26 cellular contexts compared by ENCODE assay signal in the genomic region with DNA sequence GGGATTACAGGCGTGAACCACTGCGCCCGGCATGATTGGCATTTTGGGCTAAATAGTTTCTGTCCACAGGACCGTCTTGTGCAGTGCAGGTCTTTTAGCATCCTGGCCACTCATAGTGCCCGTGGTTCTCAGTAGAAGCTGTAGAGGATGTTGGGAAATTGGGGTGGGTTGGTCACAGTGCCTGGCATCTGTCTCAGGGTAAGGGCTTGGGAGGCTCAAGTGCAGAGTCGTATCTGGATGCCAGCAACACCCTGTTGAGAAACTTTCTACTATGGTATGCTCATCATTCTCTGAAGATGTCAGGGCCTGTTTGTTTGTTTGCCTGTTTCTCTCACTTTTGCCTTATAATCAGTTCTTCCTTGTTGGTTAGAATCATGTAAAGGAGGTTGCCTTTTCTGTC. TPM values are rescaled to one million over a fixed set of nuclear protein-coding genes. Genes with fewer than 3 reads are reported as not detected.
DNase-seq lines count a peak whose midpoint lies in the region; ATAC-seq, FAIRE-seq and TF ChIP-seq lines count a peak whose summit lies in the region.
"Had no signal": no experiment of that assay in that cellular context is flagged by ENCODE, and none has a peak within 500 bp of the region (broad histone marks: within the 10 kb centered on the region; RNA-seq: fewer than 3 reads in every experiment).

No MANE protein-coding gene starts in this region.

- peaks cover 14% of the 10 kb centered on the region for H3K36me3 Mint-ChIP-seq in WTC11

- DNase-seq in HepG2 (ENCODE audit: low spot score), result no peak
- DNase-seq in right lobe of liver, result no peak
- DNase-seq in WTC11 (ENCODE audit: low spot score), result no peak
- peak; percentile 27 for DNase-seq in fibroblast of gingiva (ENCODE audit: low read depth)
- DNase-seq in NK-92 (lab: John Stamatoyannopoulos, UW; ENCODE audit: unreplicated experiment), result no peak
- DNase-seq in PC-3, result no peak
- DNase-seq: activated CD4-positive, CD25-positive, alpha-beta regulatory T cell treated with anti-CD3 and anti-CD28 coated beads, Interleukin-2, amount 50 U/mL, for 72 hours; esophagus squamous epithelium; mesenchymal stem cell; NCI-H1105; NCI-H2029 treated with DMSO at 0.1 percent for 48 hours; NCI-H446 treated with DMSO at 0.1 percent for 48 hours; RPMI8226; sigmoid colon; T1000 had no signal

- BruUV-seq in HepG2 (replicated peaks; lab: Mats Ljungman, UMichigan) (no TSS peak), PC-3 (replicated peaks; lab: Mats Ljungman, UMichigan) (no TSS peak)

- no peak for ATAC-seq in HepG2
- no peak for ATAC-seq in right lobe of liver
- ATAC-seq in WTC11, result no peak
- ATAC-seq in GM21529 (IDR thresholded peaks at IDR 0.05; ENCODE audit: unreplicated experiment), result no peak
- no peak for ATAC-seq in PC-3
- ATAC-seq in GM19035 (IDR thresholded peaks at IDR 0.05; ENCODE audit: unreplicated experiment), result no peak
- ATAC-seq: HCT116; stimulated activated effector memory CD8-positive, alpha-beta T cell treated with anti-CD3 and anti-CD28 coated beads, Interleukin-12 subunit alpha, Interleukin-12 subunit beta, amount 100 ng/mL, for 72 hours had no signal

- H3K36me3 ChIP-seq in HepG2 (replicated peaks in 1 of 2; ENCODE audit: control insufficient read depth in 1 of 2, insufficient read depth in 2 of 2, low read length in 2 of 2) (peaks cover 20 to 57% of the 10 kb centered on the region in 2 experiments), right lobe of liver (peaks cover 0 to 16% (median 8%) of the 10 kb centered on the region in 4 donors), PC-3 (ENCODE audit: low read depth, low read length) (peaks cover 14% of the 10 kb centered on the region)

- no peak overlapping the region for H2AFZ ChIP-seq in HepG2 (ENCODE audit: low read length)
- no peak overlapping the region for H2AFZ ChIP-seq in PC-3 (ENCODE audit: low read length)

- H3K4me1 Mint-ChIP-seq in WTC11, result peaks cover 18% of the 10 kb centered on the region

- no peaks in the 10 kb centered on the region for H3K4me1 ChIP-seq in HepG2 (ENCODE audit: insufficient read depth, low read length)
- H3K4me1 ChIP-seq in right lobe of liver, result no peaks in the 10 kb centered on the region
- peaks cover 5% of the 10 kb centered on the region; the same call in 1 of the 2 replicates for H3K4me1 ChIP-seq in PC-3 (ENCODE audit: insufficient read depth, low read length)

- H3K4me3 Mint-ChIP-seq in WTC11, result no peak overlapping the region
- H3K4me3 Mint-ChIP-seq: brain; nephron; stimulated activated effector memory CD8-positive, alpha-beta T cell treated with anti-CD3 and anti-CD28 coated beads, Interleukin-12 subunit alpha, Interleukin-12 subunit beta, amount 100 ng/mL, for 72 hours had no signal

- no peak for TF ChIP-seq RAD21 in HepG2 (CRISPR knock-in tag; IDR thresholded peaks at IDR 0.05)

- 96% methylated on average over 6 of the region's 6 CpGs for WGBS in HepG2 (ENCODE audit: low lambda C conversion rate)
- WGBS in right lobe of liver (ENCODE audit: insufficient coverage, low coverage, low lambda C conversion rate, missing lambda C conversion rate), result 80% methylated on average over 1 of the region's 6 CpGs

- H3K79me2 ChIP-seq in HepG2 (ENCODE audit: insufficient read depth, low read length) (peaks cover 90% of the 10 kb centered on the region), PC-3 (ENCODE audit: low read length) (peaks cover 97% of the 10 kb centered on the region)

- no peaks in the 10 kb centered on the region for H3F3A ChIP-seq in PC-3 (ENCODE audit: low read length, unreplicated experiment)

- CTCF ChIA-PET in HepG2 (lab: Yijun Ruan, JAX; ENCODE audit: low intra/inter-chr PET ratio, low total read pairs), result no interaction called here
- CTCF ChIA-PET in WTC11 (lab: Charles Lee), result interaction anchor here (0.6 kb wide), 1 partner anchor 8 kb away, joined by 3 read pairs; no protein-coding TSS in a partner anchor
- CTCF ChIA-PET in PC-3 (lab: Charles Lee), result no interaction called here

- H3K27me3 Mint-ChIP-seq in WTC11 (ENCODE audit: low read depth), result no peaks in the 10 kb centered on the region; the same call in 1 of the 2 replicates
- H3K27me3 Mint-ChIP-seq: brain had no signal

- H3K27ac Mint-ChIP-seq in WTC11, result peak overlapping the region; percentile 61; the same call in 1 of the 2 replicates
- H3K27ac Mint-ChIP-seq: nephron; stimulated activated effector memory CD8-positive, alpha-beta T cell treated with anti-CD3 and anti-CD28 coated beads, Interleukin-12 subunit alpha, Interleukin-12 subunit beta, amount 100 ng/mL, for 72 hours had no signal

- no peak overlapping the region for H3K4me2 ChIP-seq in HepG2 (ENCODE audit: low read depth, low read length)
- no peak overlapping the region for H3K4me2 ChIP-seq in PC-3 (ENCODE audit: low read length)

- POLR2A ChIA-PET in HepG2 (lab: Yijun Ruan, JAX), result no interaction called here
- POLR2A ChIA-PET in WTC11 (lab: Charles Lee), result no interaction called here
- POLR2A ChIA-PET in PC-3 (lab: Charles Lee; ENCODE audit: unreplicated experiment), result no interaction called here

- no peak for TF ChIP-seq CTCF in HepG2 (CRISPR knock-in tag; IDR thresholded peaks at IDR 0.05)
- TF ChIP-seq CTCF in right lobe of liver (IDR thresholded peaks at IDR 0.05), result no peak
- TF ChIP-seq CTCF in WTC11 (IDR thresholded peaks at IDR 0.05), result no peak
- TF ChIP-seq CTCF in PC-3 (conservative IDR thresholded peaks at IDR 0.05; ENCODE audit: low read depth, low read length), result no peak

- in situ Hi-C loops in HepG2 (cut with HindIII; ENCODE audit: extremely low pct_ligation_motif_present, low pct_unique_long_range_greater_than_20kb), result no loop called here

- intact Hi-C loops in HepG2 (cut with micrococcal nuclease; ENCODE audit: unreplicated experiment) (no loop called here), right lobe of liver (cut with DNase I) (no loop called here), PC-3 (cut with micrococcal nuclease) (no loop called here)

- TF ChIP-seq POLR2A in HepG2 (IDR thresholded peaks at IDR 0.05; ENCODE audit: insufficient read depth in 1 of 2, low read depth in 2 of 2, low read length in 2 of 2), result no peak
- no peak for TF ChIP-seq POLR2A in right lobe of liver (IDR thresholded peaks at IDR 0.05)

- H3K9ac ChIP-seq in HepG2 (ENCODE audit: insufficient read depth, low read depth, low read length), result no peak overlapping the region
- no peak overlapping the region for H3K9ac ChIP-seq in PC-3 (ENCODE audit: low read length)

- H3K9me3 Mint-ChIP-seq in WTC11, result no peaks in the 10 kb centered on the region
- H3K9me3 Mint-ChIP-seq: brain; nephron; stimulated activated effector memory CD8-positive, alpha-beta T cell treated with anti-CD3 and anti-CD28 coated beads, Interleukin-12 subunit alpha, Interleukin-12 subunit beta, amount 100 ng/mL, for 72 hours had no signal

- FAIRE-seq in HepG2 (lab: Jason Lieb, UNC), result no peak
- FAIRE-seq: colon had no signal

- H3K9me3 ChIP-seq in HepG2 (ENCODE audit: low read length) (no peaks in the 10 kb centered on the region), right lobe of liver (no peaks in the 10 kb centered on the region), PC-3 (ENCODE audit: low read length) (no peaks in the 10 kb centered on the region)
- H3K9me3 ChIP-seq: esophagus squamous epithelium, sigmoid colon had no signal

- H3K4me3 ChIP-seq in HepG2 (replicated peaks in 1 of 3; ENCODE audit: insufficient read depth in 1 of 3, low read depth in 2 of 3, low read length in 3 of 3), result no peak overlapping the region
- H3K4me3 ChIP-seq in right lobe of liver, result no peak overlapping the region
- H3K4me3 ChIP-seq in PC-3 (ENCODE audit: low read length), result no peak overlapping the region
- H3K4me3 ChIP-seq: esophagus squamous epithelium, sigmoid colon, SK-N-MC had no signal

- H3K27me3 ChIP-seq in HepG2 (ENCODE audit: control insufficient read depth in 1 of 2, insufficient read depth in 2 of 2, low read length in 2 of 2) (no peaks in the 10 kb centered on the region), right lobe of liver (no peaks in the 10 kb centered on the region), PC-3 (ENCODE audit: low read length) (no peaks in the 10 kb centered on the region)
- H3K27me3 ChIP-seq: esophagus squamous epithelium, sigmoid colon had no signal

- H4K20me1 ChIP-seq in HepG2 (ENCODE audit: insufficient read depth, low read length) (peaks cover 73% of the 10 kb centered on the region), PC-3 (ENCODE audit: low read length) (peaks cover 48% of the 10 kb centered on the region)

- H3K27ac ChIP-seq in HepG2 (ENCODE audit: extremely low read length, insufficient read depth, low read length), result no peak overlapping the region
- no peak overlapping the region for H3K27ac ChIP-seq in right lobe of liver
- no peak overlapping the region for H3K27ac ChIP-seq in PC-3 (ENCODE audit: low read length)
- H3K27ac ChIP-seq: esophagus squamous epithelium, sigmoid colon, SK-N-MC had no signal

- no peaks in the 10 kb centered on the region for H3K9me2 ChIP-seq in PC-3 (replicated peaks; ENCODE audit: low read length)

- TF ChIP-seq EP300 in HepG2 (IDR thresholded peaks at IDR 0.05; ENCODE audit: low read depth in 2 of 2, low read length in 2 of 2) (no peak), HepG2 (CRISPR knock-in tag; IDR thresholded peaks at IDR 0.05; ENCODE audit: borderline replicate concordance) (no peak)

RNA-seq across cellular contexts. Expression of gene UBE2L3, which starts 21.9 kb away (rescaled TPM):
- 58.1 and 74.0 TPM in 2 replicates for total RNA-seq in HepG2 (2016; rRNA removed; fragmentation: Illumina TruSeq; extraction: Trizol)
- total RNA-seq in HepG2 (2016; cell fraction: cytosol; rRNA removed; fragmentation: Illumina TruSeq; extraction: Trizol; ENCODE audit: low read depth), result 18.9 and 21.0 TPM in 2 replicates
- 54.7 and 71.2 TPM in 2 replicates for total RNA-seq in HepG2 (2016; cell fraction: insoluble cytoplasmic fraction; rRNA removed; fragmentation: Illumina TruSeq; extraction: Trizol)
- total RNA-seq in HepG2 (2016; cell fraction: membrane; rRNA removed; fragmentation: Illumina TruSeq; extraction: Trizol), result 28.3 and 30.3 TPM in 2 replicates
- 19.5 and 20.6 TPM in 2 replicates for total RNA-seq in HepG2 (2016; cell fraction: nucleus; rRNA removed; fragmentation: Illumina TruSeq; extraction: Trizol)
- polyA plus RNA-seq in HepG2 (2011; rRNA removed), result 28.4 and 30.2 TPM in 2 replicates
- polyA plus RNA-seq in HepG2 (2011; cell fraction: cytosol; rRNA removed), result 23.5 and 29.7 TPM in 2 replicates
- polyA plus RNA-seq in HepG2 (2011; cell fraction: nucleus; rRNA removed), result 6.3 and 8.9 TPM in 2 replicates
- 34.6 and 41.4 TPM in 2 replicates for polyA plus RNA-seq in HepG2 (2012)
- polyA plus RNA-seq in HepG2 (2016; cell fraction: cytosol; fragmentation: Illumina TruSeq; extraction: Trizol; ENCODE audit: low read depth), result 22.0 and 22.8 TPM in 2 replicates
- polyA plus RNA-seq in HepG2 (2016; cell fraction: insoluble cytoplasmic fraction; fragmentation: Illumina TruSeq; extraction: Trizol; ENCODE audit: low read depth), result 108 and 112 TPM in 2 replicates
- polyA plus RNA-seq in HepG2 (2016; cell fraction: membrane; fragmentation: Illumina TruSeq; extraction: Trizol; ENCODE audit: low read depth), result 30.8 and 30.9 TPM in 2 replicates
- 38.8 and 39.3 TPM in 2 replicates for polyA plus RNA-seq in HepG2 (2016; cell fraction: nucleus; fragmentation: Illumina TruSeq; extraction: Trizol; ENCODE audit: insufficient read depth, low read depth)
- polyA minus RNA-seq in HepG2 (2011; rRNA and poly(A)+ RNA removed; ENCODE audit: low replicate concordance), result 22.7 and 33.2 TPM in 2 replicates
- 16.1 and 16.5 TPM in 2 replicates for polyA minus RNA-seq in HepG2 (2011; cell fraction: cytosol; rRNA and poly(A)+ RNA removed)
- polyA minus RNA-seq in HepG2 (2011; cell fraction: nucleus; rRNA and poly(A)+ RNA removed), result 8.5 and 11.7 TPM in 2 replicates
- total RNA-seq in right lobe of liver, result 10 to 100 TPM; 16.8 to 34.4 (median 22.1) TPM
- total RNA-seq in WTC11 (2021), result 75.7 to 79.1 TPM (median 77.4 TPM) in 3 replicates
- total RNA-seq in PC-3 (2014; rRNA removed), result 50.7 and 72.0 TPM in 2 replicates

RNA-seq across cellular contexts. Expression of gene RIMBP3C, which starts 38.2 kb away (rescaled TPM):
- total RNA-seq in HepG2 (2016; rRNA removed; fragmentation: Illumina TruSeq; extraction: Trizol), result 0.11 and 0.15 TPM in 2 replicates
- total RNA-seq in HepG2 (2016; cell fraction: cytosol; rRNA removed; fragmentation: Illumina TruSeq; extraction: Trizol; ENCODE audit: low read depth), result not detected in 2 replicates
- total RNA-seq in HepG2 (2016; cell fraction: insoluble cytoplasmic fraction; rRNA removed; fragmentation: Illumina TruSeq; extraction: Trizol), result 0.13 and 0.16 TPM in 2 replicates
- total RNA-seq in HepG2 (2016; cell fraction: membrane; rRNA removed; fragmentation: Illumina TruSeq; extraction: Trizol), result 0.03 TPM in 1 of 2 replicates, not detected in the other
- total RNA-seq in HepG2 (2016; cell fraction: nucleus; rRNA removed; fragmentation: Illumina TruSeq; extraction: Trizol), result 0.22 TPM in 1 of 2 replicates, not detected in the other
- not detected in 2 replicates for polyA plus RNA-seq in HepG2 (2011; rRNA removed)
- 0.01 TPM in 2 replicates for polyA plus RNA-seq in HepG2 (2011; cell fraction: cytosol; rRNA removed)
- polyA plus RNA-seq in HepG2 (2011; cell fraction: nucleus; rRNA removed), result 0.03 TPM in 1 of 2 replicates, not detected in the other
- polyA plus RNA-seq in HepG2 (2012), result 0.03 TPM in 2 replicates
- not detected in 2 replicates for polyA plus RNA-seq in HepG2 (2016; cell fraction: cytosol; fragmentation: Illumina TruSeq; extraction: Trizol; ENCODE audit: low read depth)
- 0.04 and 0.11 TPM in 2 replicates for polyA plus RNA-seq in HepG2 (2016; cell fraction: insoluble cytoplasmic fraction; fragmentation: Illumina TruSeq; extraction: Trizol; ENCODE audit: low read depth)
- polyA plus RNA-seq in HepG2 (2016; cell fraction: membrane; fragmentation: Illumina TruSeq; extraction: Trizol; ENCODE audit: low read depth), result 0.05 TPM in 1 of 2 replicates, not detected in the other
- not detected in 2 replicates for polyA plus RNA-seq in HepG2 (2016; cell fraction: nucleus; fragmentation: Illumina TruSeq; extraction: Trizol; ENCODE audit: insufficient read depth, low read depth)
- 0.02 and 0.49 TPM in 2 replicates for polyA minus RNA-seq in HepG2 (2011; rRNA and poly(A)+ RNA removed; ENCODE audit: low replicate concordance)
- not detected in 2 replicates for polyA minus RNA-seq in HepG2 (2011; cell fraction: cytosol; rRNA and poly(A)+ RNA removed)
- polyA minus RNA-seq in HepG2 (2011; cell fraction: nucleus; rRNA and poly(A)+ RNA removed), result not detected in 2 replicates
- under 1 TPM in 3 of 6 experiments, not detected in 3; 0.07 to 0.12 (median 0.09) TPM for total RNA-seq in right lobe of liver
- 0.21 to 0.44 TPM in 2 of 3 replicates, not detected in the other for total RNA-seq in WTC11 (2021)
- 0.29 TPM in 1 of 2 replicates, not detected in the other for total RNA-seq in PC-3 (2014; rRNA removed)
- total RNA-seq: esophagus squamous epithelium, glomerular endothelial cell, HT-29 had no signal
- polyA plus RNA-seq: AG04450 had no signal

RNA-seq across cellular contexts. Expression of gene YDJC, which starts 40.4 kb away (rescaled TPM):
- 27.0 and 32.0 TPM in 2 replicates for total RNA-seq in HepG2 (2016; rRNA removed; fragmentation: Illumina TruSeq; extraction: Trizol)
- 18.2 and 18.6 TPM in 2 replicates for total RNA-seq in HepG2 (2016; cell fraction: cytosol; rRNA removed; fragmentation: Illumina TruSeq; extraction: Trizol; ENCODE audit: low read depth)
- 28.2 and 30.6 TPM in 2 replicates for total RNA-seq in HepG2 (2016; cell fraction: insoluble cytoplasmic fraction; rRNA removed; fragmentation: Illumina TruSeq; extraction: Trizol)
- 30.4 and 39.2 TPM in 2 replicates for total RNA-seq in HepG2 (2016; cell fraction: membrane; rRNA removed; fragmentation: Illumina TruSeq; extraction: Trizol)
- 14.3 and 16.0 TPM in 2 replicates for total RNA-seq in HepG2 (2016; cell fraction: nucleus; rRNA removed; fragmentation: Illumina TruSeq; extraction: Trizol)
- 15.3 and 19.9 TPM in 2 replicates for polyA plus RNA-seq in HepG2 (2011; rRNA removed)
- 15.7 and 30.3 TPM in 2 replicates for polyA plus RNA-seq in HepG2 (2011; cell fraction: cytosol; rRNA removed)
- polyA plus RNA-seq in HepG2 (2011; cell fraction: nucleus; rRNA removed), result 42.4 and 43.1 TPM in 2 replicates
- 10.8 and 14.7 TPM in 2 replicates for polyA plus RNA-seq in HepG2 (2012)
- 20.1 and 25.1 TPM in 2 replicates for polyA plus RNA-seq in HepG2 (2016; cell fraction: cytosol; fragmentation: Illumina TruSeq; extraction: Trizol; ENCODE audit: low read depth)
- 30.6 and 33.5 TPM in 2 replicates for polyA plus RNA-seq in HepG2 (2016; cell fraction: insoluble cytoplasmic fraction; fragmentation: Illumina TruSeq; extraction: Trizol; ENCODE audit: low read depth)
- polyA plus RNA-seq in HepG2 (2016; cell fraction: membrane; fragmentation: Illumina TruSeq; extraction: Trizol; ENCODE audit: low read depth), result 32.1 and 32.9 TPM in 2 replicates
- 31.4 and 34.1 TPM in 2 replicates for polyA plus RNA-seq in HepG2 (2016; cell fraction: nucleus; fragmentation: Illumina TruSeq; extraction: Trizol; ENCODE audit: insufficient read depth, low read depth)
- polyA minus RNA-seq in HepG2 (2011; rRNA and poly(A)+ RNA removed; ENCODE audit: low replicate concordance), result 24.6 and 29.4 TPM in 2 replicates
- polyA minus RNA-seq in HepG2 (2011; cell fraction: cytosol; rRNA and poly(A)+ RNA removed), result 8.5 and 10.8 TPM in 2 replicates
- polyA minus RNA-seq in HepG2 (2011; cell fraction: nucleus; rRNA and poly(A)+ RNA removed), result 11.7 and 13.1 TPM in 2 replicates
- total RNA-seq in right lobe of liver, result 10 to 100 TPM in 2 of 6 experiments, 1 to 10 TPM in 4; 7.1 to 29.0 (median 7.8) TPM
- 39.1 to 42.1 TPM (median 39.8 TPM) in 3 replicates for total RNA-seq in WTC11 (2021)
- total RNA-seq in PC-3 (2014; rRNA removed), result 79.4 and 122 TPM in 2 replicates

RNA-seq across cellular contexts. Expression of gene CCDC116, which starts 43.1 kb away (rescaled TPM):
- total RNA-seq in HepG2 (2016; rRNA removed; fragmentation: Illumina TruSeq; extraction: Trizol) (0.33 TPM in 1 of 2 replicates, not detected in the other), right lobe of liver (not detected), WTC11 (2021) (0.14 to 0.57 TPM (median 0.27 TPM) in 3 replicates), PC-3 (2014; rRNA removed) (not detected in 2 replicates)
- total RNA-seq in HepG2 (2016; cell fraction: cytosol; rRNA removed; fragmentation: Illumina TruSeq; extraction: Trizol; ENCODE audit: low read depth), result 0.09 TPM in 1 of 2 replicates, not detected in the other
- 0.13 and 0.15 TPM in 2 replicates for total RNA-seq in HepG2 (2016; cell fraction: insoluble cytoplasmic fraction; rRNA removed; fragmentation: Illumina TruSeq; extraction: Trizol)
- total RNA-seq in HepG2 (2016; cell fraction: membrane; rRNA removed; fragmentation: Illumina TruSeq; extraction: Trizol), result 0.28 TPM in 1 of 2 replicates, not detected in the other
- total RNA-seq in HepG2 (2016; cell fraction: nucleus; rRNA removed; fragmentation: Illumina TruSeq; extraction: Trizol), result 0.19 and 0.28 TPM in 2 replicates
- 0.05 and 0.15 TPM in 2 replicates for polyA plus RNA-seq in HepG2 (2011; rRNA removed)
- polyA plus RNA-seq in HepG2 (2011; cell fraction: cytosol; rRNA removed), result 0.04 and 0.13 TPM in 2 replicates
- 0.78 and 0.79 TPM in 2 replicates for polyA plus RNA-seq in HepG2 (2011; cell fraction: nucleus; rRNA removed)
- 0.05 and 0.15 TPM in 2 replicates for polyA plus RNA-seq in HepG2 (2012)
- 0.05 and 0.07 TPM in 2 replicates for polyA plus RNA-seq in HepG2 (2016; cell fraction: cytosol; fragmentation: Illumina TruSeq; extraction: Trizol; ENCODE audit: low read depth)
- 0.17 TPM in 1 of 2 replicates, not detected in the other for polyA plus RNA-seq in HepG2 (2016; cell fraction: insoluble cytoplasmic fraction; fragmentation: Illumina TruSeq; extraction: Trizol; ENCODE audit: low read depth)
- 0.16 TPM in 1 of 2 replicates, not detected in the other for polyA plus RNA-seq in HepG2 (2016; cell fraction: membrane; fragmentation: Illumina TruSeq; extraction: Trizol; ENCODE audit: low read depth)
- polyA plus RNA-seq in HepG2 (2016; cell fraction: nucleus; fragmentation: Illumina TruSeq; extraction: Trizol; ENCODE audit: insufficient read depth, low read depth), result 0.64 and 0.97 TPM in 2 replicates
- polyA minus RNA-seq in HepG2 (2011; rRNA and poly(A)+ RNA removed; ENCODE audit: low replicate concordance), result 0.07 and 0.12 TPM in 2 replicates
- not detected in 2 replicates for polyA minus RNA-seq in HepG2 (2011; cell fraction: cytosol; rRNA and poly(A)+ RNA removed)
- 0.39 and 0.50 TPM in 2 replicates for polyA minus RNA-seq in HepG2 (2011; cell fraction: nucleus; rRNA and poly(A)+ RNA removed)

RNA-seq across cellular contexts. Expression of gene SDF2L1, which starts 52.7 kb away (rescaled TPM):
- 39.7 and 57.4 TPM in 2 replicates for total RNA-seq in HepG2 (2016; rRNA removed; fragmentation: Illumina TruSeq; extraction: Trizol)
- total RNA-seq in HepG2 (2016; cell fraction: cytosol; rRNA removed; fragmentation: Illumina TruSeq; extraction: Trizol; ENCODE audit: low read depth), result 33.2 and 40.3 TPM in 2 replicates
- total RNA-seq in HepG2 (2016; cell fraction: insoluble cytoplasmic fraction; rRNA removed; fragmentation: Illumina TruSeq; extraction: Trizol), result 40.0 and 62.7 TPM in 2 replicates
- total RNA-seq in HepG2 (2016; cell fraction: membrane; rRNA removed; fragmentation: Illumina TruSeq; extraction: Trizol), result 45.7 and 54.6 TPM in 2 replicates
- 34.2 and 40.4 TPM in 2 replicates for total RNA-seq in HepG2 (2016; cell fraction: nucleus; rRNA removed; fragmentation: Illumina TruSeq; extraction: Trizol)
- polyA plus RNA-seq in HepG2 (2011; rRNA removed), result 16.6 and 18.0 TPM in 2 replicates
- polyA plus RNA-seq in HepG2 (2011; cell fraction: cytosol; rRNA removed), result 15.2 and 26.9 TPM in 2 replicates
- 10.9 and 11.0 TPM in 2 replicates for polyA plus RNA-seq in HepG2 (2011; cell fraction: nucleus; rRNA removed)
- polyA plus RNA-seq in HepG2 (2012), result 13.3 and 21.0 TPM in 2 replicates
- 42.3 and 50.0 TPM in 2 replicates for polyA plus RNA-seq in HepG2 (2016; cell fraction: cytosol; fragmentation: Illumina TruSeq; extraction: Trizol; ENCODE audit: low read depth)
- 46.2 TPM in 2 replicates for polyA plus RNA-seq in HepG2 (2016; cell fraction: insoluble cytoplasmic fraction; fragmentation: Illumina TruSeq; extraction: Trizol; ENCODE audit: low read depth)
- 43.9 and 48.5 TPM in 2 replicates for polyA plus RNA-seq in HepG2 (2016; cell fraction: membrane; fragmentation: Illumina TruSeq; extraction: Trizol; ENCODE audit: low read depth)
- 73.9 and 89.3 TPM in 2 replicates for polyA plus RNA-seq in HepG2 (2016; cell fraction: nucleus; fragmentation: Illumina TruSeq; extraction: Trizol; ENCODE audit: insufficient read depth, low read depth)
- 24.5 and 32.2 TPM in 2 replicates for polyA minus RNA-seq in HepG2 (2011; rRNA and poly(A)+ RNA removed; ENCODE audit: low replicate concordance)
- 8.3 and 14.1 TPM in 2 replicates for polyA minus RNA-seq in HepG2 (2011; cell fraction: cytosol; rRNA and poly(A)+ RNA removed)
- 2.6 and 5.5 TPM in 2 replicates for polyA minus RNA-seq in HepG2 (2011; cell fraction: nucleus; rRNA and poly(A)+ RNA removed)
- total RNA-seq in right lobe of liver, result 10 to 100 TPM; 33.1 to 85.7 (median 71.6) TPM
- total RNA-seq in WTC11 (2021), result 52.2 to 73.6 TPM (median 57.0 TPM) in 3 replicates
- total RNA-seq in PC-3 (2014; rRNA removed), result 180 and 214 TPM in 2 replicates
